In the genomic region with DNA sequence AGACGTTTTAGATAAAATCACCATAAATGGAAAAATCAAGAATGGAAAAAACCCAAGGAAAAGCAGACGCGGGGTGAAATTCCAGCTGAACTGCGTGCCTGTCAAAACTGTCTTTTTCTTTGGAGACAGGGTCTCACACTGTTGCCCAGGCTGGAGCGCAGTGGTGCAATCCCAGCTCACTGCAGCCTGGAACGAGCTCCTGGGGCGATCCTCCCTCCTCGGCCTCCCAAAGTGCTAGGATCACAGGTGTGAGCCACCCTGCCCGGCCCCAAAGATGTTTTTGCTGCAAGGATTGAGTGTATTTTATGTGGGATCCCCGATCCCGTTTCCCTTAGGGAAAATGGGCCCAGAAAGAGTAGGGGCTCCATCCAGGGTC, we compare ENCODE assay signal across 19 cellular contexts. TPM values are rescaled to one million over a fixed set of nuclear protein-coding genes. Genes with fewer than 3 reads are reported as not detected.
A peak's percentile ranks its signal among the peaks of the same experiment; 100 is the strongest.
DNase-seq lines count a peak whose midpoint lies in the region; ATAC-seq, FAIRE-seq and TF ChIP-seq lines count a peak whose summit lies in the region.
"Had no signal": no experiment of that assay in that cellular context is flagged by ENCODE, and none has a peak within 500 bp of the region (broad histone marks: within the 10 kb centered on the region; RNA-seq: fewer than 3 reads in every experiment).

No MANE protein-coding gene starts in this region.

- CTCF ChIA-PET in K562 (lab: Yijun Ruan, JAX; ENCODE audit: low intra/inter-chr PET ratio): no interaction called here

- no peak overlapping the region for H3K27ac ChIP-seq in K562 (ENCODE audit: extremely low read depth, low read depth, low read length)
- no peak overlapping the region for H3K27ac ChIP-seq in mesenchymal stem cell (ENCODE audit: low read length, poor library complexity, severe bottlenecking)
- peak overlapping the region in 4 of 5 donors; percentile 60 to 79 (median 70) for H3K27ac ChIP-seq in stomach

- TF ChIP-seq EP300 in K562 (IDR thresholded peaks at IDR 0.05; ENCODE audit: low read length) (no peak), stomach (IDR thresholded peaks at IDR 0.05) (no peak)

- no peak for TF ChIP-seq CTCF in K562 (IDR thresholded peaks at IDR 0.05 in 2 of 3, conservative IDR thresholded peaks at IDR 0.05 in 1 of 3; ENCODE audit: insufficient read depth in 2 of 3, low read depth in 1 of 3, low read length in 3 of 3)
- no peak for TF ChIP-seq CTCF in stomach (IDR thresholded peaks at IDR 0.05)

- no peak for DNase-seq in activated naive CD8-positive, alpha-beta T cell treated with anti-CD3 and anti-CD28 coated beads, Interleukin-2, amount 10 ng/mL, durations not matched to agents 7 days and 5 days
- no peak for DNase-seq in activated naive CD8-positive, alpha-beta T cell treated with anti-CD3 and anti-CD28 coated beads, Interleukin-2, amount 50 U/mL, for 24 hours
- DNase-seq in K562 (ENCODE audit: extremely low read depth in 1 of 4, low spot score in 3 of 4) (no peak), mesenchymal stem cell (no peak), stomach (no peak), GM19240 (ENCODE audit: insufficient read length, low spot score) (no peak)
- no peak for DNase-seq in activated CD8-positive, alpha-beta memory T cell treated with anti-CD3 and anti-CD28 coated beads, Interleukin-2, amount 50 U/mL, for 48 hours
- DNase-seq: activated CD4-positive, alpha-beta T cell treated with anti-CD3 and anti-CD28 coated beads for 48 hours; activated naive CD4-positive, alpha-beta T cell treated with Interleukin-2 at 50 U/mL for 16 hours; central memory CD4-positive, alpha-beta T cell; DMS53; Karpas-422; NCI-H1694 treated with DMSO at 0.1 percent for 48 hours; NCI-H526 had no signal

- H2BK5ac ChIP-seq in mesenchymal stem cell (ENCODE audit: low read depth, low read length, poor library complexity, severe bottlenecking): no peak overlapping the region

- no peak overlapping the region for H2AFZ ChIP-seq in K562 (ENCODE audit: low read depth, low read length)
- H2AFZ ChIP-seq in mesenchymal stem cell (ENCODE audit: low read depth, low read length): no peak overlapping the region

- POLR2A ChIA-PET in activated naive CD8-positive, alpha-beta T cell treated with anti-CD3 and anti-CD28 coated beads, Interleukin-2, amount 10 ng/mL, durations not matched to agents 7 days and 5 days (lab: Charles Lee): interaction anchor here (1.0 to 1.1 kb wide), 2 partner anchors 47 to 193 kb away, joined by 3 to 4 read pairs; a partner anchor contains a TSS
- POLR2A ChIA-PET in K562 (lab: Yijun Ruan, JAX): interaction anchor here (0.6 to 1.4 kb wide), 6 partner anchors 9 to 189 kb away, joined by 3 to 5 read pairs (median 3); no protein-coding TSS in a partner anchor

- no peak overlapping the region for H3K4me3 ChIP-seq in K562
- no peak overlapping the region for H3K4me3 ChIP-seq in mesenchymal stem cell (ENCODE audit: insufficient read depth in 1 of 2, low read depth in 1 of 2, low read length in 2 of 2)
- H3K4me3 ChIP-seq in stomach: peak overlapping the region in 2 of 4 donors; percentile 40 to 45

- peaks cover 10% of the 10 kb centered on the region for H3K79me1 ChIP-seq in mesenchymal stem cell (replicated peaks; ENCODE audit: low read length, poor library complexity, severe bottlenecking)

- no peaks in the 10 kb centered on the region for H3K9me3 Mint-ChIP-seq in activated naive CD8-positive, alpha-beta T cell treated with anti-CD3 and anti-CD28 coated beads, Interleukin-2, amount 10 ng/mL, durations not matched to agents 7 days and 5 days
- no peaks in the 10 kb centered on the region for H3K9me3 Mint-ChIP-seq in activated naive CD8-positive, alpha-beta T cell treated with anti-CD3 and anti-CD28 coated beads, Interleukin-2, amount 50 U/mL, for 24 hours

- H3K9me3 ChIP-seq in K562 (replicated peaks; ENCODE audit: control insufficient read depth, insufficient read depth, low read depth, low read length): no peaks in the 10 kb centered on the region
- no peaks in the 10 kb centered on the region for H3K9me3 ChIP-seq in mesenchymal stem cell (ENCODE audit: control insufficient read depth, low read length)
- H3K9me3 ChIP-seq in stomach: no peaks in the 10 kb centered on the region

- peaks cover 6% of the 10 kb centered on the region for H3K27me3 Mint-ChIP-seq in activated naive CD8-positive, alpha-beta T cell treated with anti-CD3 and anti-CD28 coated beads, Interleukin-2, amount 10 ng/mL, durations not matched to agents 7 days and 5 days
- H3K27me3 Mint-ChIP-seq in activated naive CD8-positive, alpha-beta T cell treated with anti-CD3 and anti-CD28 coated beads, Interleukin-2, amount 50 U/mL, for 24 hours: peaks cover 2% of the 10 kb centered on the region

- peak overlapping the region; percentile 29 for H2BK120ac ChIP-seq in mesenchymal stem cell (ENCODE audit: low read depth, low read length)

- H3K9me1 ChIP-seq in K562 (ENCODE audit: control insufficient read depth, insufficient read depth, low read length): no peaks in the 10 kb centered on the region

- H2BK15ac ChIP-seq in mesenchymal stem cell (ENCODE audit: low read depth, poor library complexity, severe bottlenecking): peak overlapping the region; percentile 91

- intact Hi-C loops in K562 (cut with micrococcal nuclease) (no loop called here), stomach (cut with DNase I; ENCODE audit: low total_unique reads) (loop anchor here (10.0 kb wide), 1 partner anchor 162 kb away; no protein-coding TSS in a partner anchor)

- no peak overlapping the region for H3K27ac Mint-ChIP-seq in activated naive CD8-positive, alpha-beta T cell treated with anti-CD3 and anti-CD28 coated beads, Interleukin-2, amount 10 ng/mL, durations not matched to agents 7 days and 5 days
- no peak overlapping the region for H3K27ac Mint-ChIP-seq in activated naive CD8-positive, alpha-beta T cell treated with anti-CD3 and anti-CD28 coated beads, Interleukin-2, amount 50 U/mL, for 24 hours

- no peak overlapping the region for H3K23ac ChIP-seq in mesenchymal stem cell (ENCODE audit: low read length in 2 of 2)

- 76% methylated on average over 11 of the region's 11 CpGs for WGBS in K562 (ENCODE audit: insufficient coverage, low coverage, missing lambda C conversion rate)
- 79% methylated on average over 11 of the region's 11 CpGs for WGBS in mesenchymal stem cell
- WGBS in stomach, 5 donors: 61 to 75% (median 67%) methylated on average over 11 of the region's 11 CpGs

- no peak overlapping the region for H2BK12ac ChIP-seq in mesenchymal stem cell (ENCODE audit: low read length in 2 of 2)

- no peak for ATAC-seq in activated naive CD8-positive, alpha-beta T cell treated with anti-CD3 and anti-CD28 coated beads, Interleukin-2, amount 10 ng/mL, durations not matched to agents 7 days and 5 days (ENCODE audit: low read depth)
- ATAC-seq in activated naive CD8-positive, alpha-beta T cell treated with anti-CD3 and anti-CD28 coated beads, Interleukin-2, amount 50 U/mL, for 24 hours: no peak
- ATAC-seq in K562 (no peak), GM21423 (IDR thresholded peaks at IDR 0.05; ENCODE audit: unreplicated experiment) (no peak)

- no peak for FAIRE-seq in K562 (lab: Jason Lieb, UNC)

- no peaks in the 10 kb centered on the region for H4K20me1 ChIP-seq in K562 (replicated peaks; ENCODE audit: control insufficient read depth, insufficient read depth, low read length)

- H3K4me3 Mint-ChIP-seq in activated naive CD8-positive, alpha-beta T cell treated with anti-CD3 and anti-CD28 coated beads, Interleukin-2, amount 10 ng/mL, durations not matched to agents 7 days and 5 days: peak overlapping the region; percentile 63
- H3K4me3 Mint-ChIP-seq in activated naive CD8-positive, alpha-beta T cell treated with anti-CD3 and anti-CD28 coated beads, Interleukin-2, amount 50 U/mL, for 24 hours: no peak overlapping the region

- no peak overlapping the region for H2AK5ac ChIP-seq in mesenchymal stem cell (ENCODE audit: low read length, severe bottlenecking)

- H3K4me2 ChIP-seq in K562 (ENCODE audit: insufficient read depth, low read length) (no peak overlapping the region), mesenchymal stem cell (ENCODE audit: low read length, poor library complexity, severe bottlenecking) (no peak overlapping the region)

- in situ Hi-C loops in K562 (cut with MboI): loop anchor here (5.0 kb wide), 1 partner anchor 104 kb away; no protein-coding TSS in a partner anchor

- H3K4ac ChIP-seq in mesenchymal stem cell (ENCODE audit: low read depth in 1 of 2, low read length in 2 of 2): no peak overlapping the region

- peak overlapping the region; percentile 41 for H4K8ac ChIP-seq in mesenchymal stem cell (ENCODE audit: low read length)

- no peak for TF ChIP-seq POLR2A in K562 (conservative IDR thresholded peaks at IDR 0.05)
- TF ChIP-seq POLR2A in stomach (IDR thresholded peaks at IDR 0.05): no peak

- no peak for TF ChIP-seq RAD21 in K562 (CRISPR knock-in tag; conservative IDR thresholded peaks at IDR 0.05 in 1 of 2, IDR thresholded peaks at IDR 0.05 in 1 of 2)

- H3K36me3 Mint-ChIP-seq in activated naive CD8-positive, alpha-beta T cell treated with anti-CD3 and anti-CD28 coated beads, Interleukin-2, amount 10 ng/mL, durations not matched to agents 7 days and 5 days: no peaks in the 10 kb centered on the region
- no peaks in the 10 kb centered on the region for H3K36me3 Mint-ChIP-seq in activated naive CD8-positive, alpha-beta T cell treated with anti-CD3 and anti-CD28 coated beads, Interleukin-2, amount 50 U/mL, for 24 hours (ENCODE audit: low read depth)

- H3K9ac ChIP-seq in K562 (ENCODE audit: insufficient read depth in 1 of 2, low read depth in 2 of 2, low read length in 2 of 2) (no peak overlapping the region; a peak in 1 of 4 replicates), mesenchymal stem cell (ENCODE audit: low read length) (peak overlapping the region; percentile 29)

- H3K18ac ChIP-seq in mesenchymal stem cell (ENCODE audit: low read depth in 1 of 2, low read length in 2 of 2): no peak overlapping the region

- no peak overlapping the region for H3K14ac ChIP-seq in mesenchymal stem cell (ENCODE audit: low read length in 2 of 2)

- no TSS peak for BruUV-seq in K562 (replicated peaks; lab: Mats Ljungman, UMichigan)

- no peak overlapping the region for H4K91ac ChIP-seq in mesenchymal stem cell (ENCODE audit: low read length)

- H3K27me3 ChIP-seq in K562 (ENCODE audit: control insufficient read depth in 2 of 2, insufficient read depth in 2 of 2, low read length in 2 of 2) (no peaks in the 10 kb centered on the region), mesenchymal stem cell (ENCODE audit: control insufficient read depth in 1 of 2, insufficient read depth in 1 of 2, low read length in 2 of 2) (peaks cover 16 to 21% of the 10 kb centered on the region in 2 experiments), stomach (peaks cover 0 to 37% (median 12%) of the 10 kb centered on the region in 3 donors)

- peaks cover 0 to 27% of the 10 kb centered on the region in 2 experiments; a peak in 3 of 5 replicates for H3K4me1 ChIP-seq in K562 (replicated peaks in 1 of 2; ENCODE audit: control insufficient read depth in 2 of 2, insufficient read depth in 2 of 2, low read length in 2 of 2)
- peaks cover 26% of the 10 kb centered on the region for H3K4me1 ChIP-seq in mesenchymal stem cell (ENCODE audit: control insufficient read depth, insufficient read depth, low read depth, low read length)
- peaks cover 11 to 41% (median 17%) of the 10 kb centered on the region in 4 donors for H3K4me1 ChIP-seq in stomach

- H3K36me3 ChIP-seq in K562 (ENCODE audit: control insufficient read depth, insufficient read depth, low read length): no peaks in the 10 kb centered on the region
- H3K36me3 ChIP-seq in mesenchymal stem cell (ENCODE audit: control insufficient read depth in 1 of 2, insufficient read depth in 2 of 2, low read depth in 1 of 2, low read length in 2 of 2): peaks cover 0 to 8% of the 10 kb centered on the region in 2 experiments
- no peaks in the 10 kb centered on the region for H3K36me3 ChIP-seq in stomach

- peaks cover 6% of the 10 kb centered on the region for H3K4me1 Mint-ChIP-seq in activated naive CD8-positive, alpha-beta T cell treated with anti-CD3 and anti-CD28 coated beads, Interleukin-2, amount 10 ng/mL, durations not matched to agents 7 days and 5 days
- peaks cover 11% of the 10 kb centered on the region for H3K4me1 Mint-ChIP-seq in activated naive CD8-positive, alpha-beta T cell treated with anti-CD3 and anti-CD28 coated beads, Interleukin-2, amount 50 U/mL, for 24 hours

- no peaks in the 10 kb centered on the region for H3K79me2 ChIP-seq in K562 (ENCODE audit: control insufficient read depth, insufficient read depth, low read length)

RNA-seq across cellular contexts. Expression of a gene that starts 0.9 kb away (rescaled TPM):
- total RNA-seq in activated naive CD8-positive, alpha-beta T cell treated with anti-CD3 and anti-CD28 coated beads, Interleukin-2, amount 10 ng/mL, durations not matched to agents 7 days and 5 days: under 1 TPM in 1 of 2 experiments, not detected in 1; 0.14 TPM
- total RNA-seq in K562 (2011; cell fraction: chromatin; rRNA removed; ENCODE audit: low replicate concordance): 0.49 TPM in 1 of 2 replicates, not detected in the other
- 0.17 TPM in 1 of 2 replicates, not detected in the other for total RNA-seq in K562 (2011; cell fraction: nucleolus; rRNA removed)
- not detected in 2 replicates for total RNA-seq in K562 (2011; cell fraction: nucleoplasm; rRNA removed)
- 0.16 TPM in 1 of 2 replicates, not detected in the other for total RNA-seq in K562 (2014; rRNA removed)
- total RNA-seq in K562 (2014; rRNA removed; fragmentation: Illumina TruSeq; extraction: Trizol): not detected in 2 replicates
- not detected in 2 replicates for total RNA-seq in K562 (2015; rRNA removed; fragmentation: Illumina TruSeq; extraction: Trizol)
- total RNA-seq in K562 (2021): 0.13 and 0.40 TPM in 2 replicates
- polyA plus RNA-seq in K562 (2011; rRNA removed): 0.03 TPM in 1 of 2 replicates, not detected in the other
- not detected in 2 replicates for polyA plus RNA-seq in K562 (2011; cell fraction: cytosol; rRNA removed)
- polyA plus RNA-seq in K562 (2011; cell fraction: nucleus; rRNA removed): 0.10 TPM in 1 of 2 replicates, not detected in the other
- 0.27 and 0.66 TPM in 2 replicates for polyA plus RNA-seq in K562 (2012)
- polyA plus RNA-seq in K562 (2014; fragmentation: Illumina TruSeq; extraction: Trizol): 0.06 TPM in 1 of 2 replicates, not detected in the other
- not detected for polyA plus RNA-seq in K562 (2014; fragmentation: Nextera tagmentation; extraction: Ambion mirVana)
- polyA plus RNA-seq in K562 (2014; rRNA removed): 0.07 TPM in 1 of 2 replicates, not detected in the other
- polyA minus RNA-seq in K562 (2011; rRNA and poly(A)+ RNA removed): not detected in 2 replicates
- not detected in 2 replicates for polyA minus RNA-seq in K562 (2011; cell fraction: cytosol; rRNA and poly(A)+ RNA removed)
- 0.11 and 0.13 TPM in 2 replicates for polyA minus RNA-seq in K562 (2011; cell fraction: nucleus; rRNA and poly(A)+ RNA removed)
- polyA plus RNA-seq in mesenchymal stem cell (2013, experiment 1 of 2): 0.75 TPM
- 0.88 TPM for polyA plus RNA-seq in mesenchymal stem cell (2013, experiment 2 of 2)
- total RNA-seq in stomach: 1 to 10 TPM in 1 of 5 donors, under 1 TPM in 1, not detected in 3; 0.87 to 1.4 TPM
- under 1 TPM in 2 of 3 donors, not detected in 1; 0.15 to 0.31 TPM for polyA plus RNA-seq in stomach

RNA-seq across cellular contexts. Expression of a gene that starts 25.1 kb away (rescaled TPM):
- under 1 TPM; 0.69 to 0.82 TPM for total RNA-seq in activated naive CD8-positive, alpha-beta T cell treated with anti-CD3 and anti-CD28 coated beads, Interleukin-2, amount 10 ng/mL, durations not matched to agents 7 days and 5 days
- total RNA-seq in K562 (2011; cell fraction: chromatin; rRNA removed; ENCODE audit: low replicate concordance): not detected in 2 replicates
- not detected in 2 replicates for total RNA-seq in K562 (2011; cell fraction: nucleolus; rRNA removed)
- total RNA-seq in K562 (2011; cell fraction: nucleoplasm; rRNA removed): not detected in 2 replicates
- total RNA-seq in K562 (2014; rRNA removed) (0.05 TPM in 1 of 2 replicates, not detected in the other), K562 (2014; rRNA removed; fragmentation: Illumina TruSeq; extraction: Trizol) (not detected in 2 replicates), K562 (2015; rRNA removed; fragmentation: Illumina TruSeq; extraction: Trizol) (not detected in 2 replicates), K562 (2021) (not detected in 2 replicates), stomach (not detected)
- polyA plus RNA-seq in K562 (2011; rRNA removed) (0.03 and 0.07 TPM in 2 replicates), K562 (2014; fragmentation: Illumina TruSeq; extraction: Trizol) (not detected in 2 replicates), K562 (2014; fragmentation: Nextera tagmentation; extraction: Ambion mirVana) (under 1 TPM in 1 of 2 experiments, not detected in 1; 0.03 TPM), K562 (2014; rRNA removed) (not detected in 2 replicates), stomach (not detected)
- polyA plus RNA-seq in K562 (2011; cell fraction: cytosol; rRNA removed): 0.06 and 0.07 TPM in 2 replicates
- not detected in 2 replicates for polyA plus RNA-seq in K562 (2011; cell fraction: nucleus; rRNA removed)
- 0.47 and 1.6 TPM in 2 replicates for polyA plus RNA-seq in K562 (2012)
- not detected in 2 replicates for polyA minus RNA-seq in K562 (2011; rRNA and poly(A)+ RNA removed)
- not detected in 2 replicates for polyA minus RNA-seq in K562 (2011; cell fraction: cytosol; rRNA and poly(A)+ RNA removed)
- polyA minus RNA-seq in K562 (2011; cell fraction: nucleus; rRNA and poly(A)+ RNA removed): not detected in 2 replicates
- not detected for polyA plus RNA-seq in mesenchymal stem cell (2013, experiment 1 of 2)
- not detected for polyA plus RNA-seq in mesenchymal stem cell (2013, experiment 2 of 2)
- total RNA-seq: esophagus mucosa, lung microvascular endothelial cell, RPMI7951 had no signal

RNA-seq across cellular contexts. Expression of a gene that starts 26.6 kb away (rescaled TPM):
- 1 to 10 TPM; 1.1 to 1.4 TPM for total RNA-seq in activated naive CD8-positive, alpha-beta T cell treated with anti-CD3 and anti-CD28 coated beads, Interleukin-2, amount 10 ng/mL, durations not matched to agents 7 days and 5 days
- 1.7 TPM in 1 of 2 replicates, not detected in the other for total RNA-seq in K562 (2011; cell fraction: chromatin; rRNA removed; ENCODE audit: low replicate concordance)
- 0.92 TPM in 1 of 2 replicates, not detected in the other for total RNA-seq in K562 (2011; cell fraction: nucleolus; rRNA removed)
- 2.7 TPM in 1 of 2 replicates, not detected in the other for total RNA-seq in K562 (2011; cell fraction: nucleoplasm; rRNA removed)
- total RNA-seq in K562 (2014; rRNA removed) (0.29 TPM in 1 of 2 replicates, not detected in the other), K562 (2014; rRNA removed; fragmentation: Illumina TruSeq; extraction: Trizol) (0.40 and 0.45 TPM in 2 replicates), K562 (2015; rRNA removed; fragmentation: Illumina TruSeq; extraction: Trizol) (0.51 and 0.57 TPM in 2 replicates), K562 (2021) (0.58 and 0.78 TPM in 2 replicates), stomach (under 1 TPM in 1 of 5 donors, not detected in 4; 0.58 TPM)
- polyA plus RNA-seq in K562 (2011; rRNA removed) (not detected in 2 replicates), K562 (2014; fragmentation: Illumina TruSeq; extraction: Trizol) (not detected in 2 replicates), K562 (2014; fragmentation: Nextera tagmentation; extraction: Ambion mirVana) (under 1 TPM in 1 of 2 experiments, not detected in 1; 0.08 TPM), K562 (2014; rRNA removed) (1.2 and 2.1 TPM in 2 replicates), stomach (under 1 TPM in 2 of 3 donors, not detected in 1; 0.68 to 0.75 TPM)
- 0.09 TPM in 1 of 2 replicates, not detected in the other for polyA plus RNA-seq in K562 (2011; cell fraction: cytosol; rRNA removed)
- 0.58 TPM in 1 of 2 replicates, not detected in the other for polyA plus RNA-seq in K562 (2011; cell fraction: nucleus; rRNA removed)
- 2.3 and 2.7 TPM in 2 replicates for polyA plus RNA-seq in K562 (2012)
- 0.63 TPM in 1 of 2 replicates, not detected in the other for polyA minus RNA-seq in K562 (2011; rRNA and poly(A)+ RNA removed)
- polyA minus RNA-seq in K562 (2011; cell fraction: cytosol; rRNA and poly(A)+ RNA removed): not detected in 2 replicates
- 1.00 TPM in 1 of 2 replicates, not detected in the other for polyA minus RNA-seq in K562 (2011; cell fraction: nucleus; rRNA and poly(A)+ RNA removed)
- 0.17 TPM for polyA plus RNA-seq in mesenchymal stem cell (2013, experiment 1 of 2)
- 0.10 TPM for polyA plus RNA-seq in mesenchymal stem cell (2013, experiment 2 of 2)
- total RNA-seq: esophagus mucosa; lung microvascular endothelial cell; RPMI7951; T-helper 1 cell treated with Interleukin-12 subunit alpha and Interleukin-12 subunit beta and Interleukin-4 antibody, amounts not matched to agents 30 ng/mL and 1 ng/mL, for 36 hours had no signal

RNA-seq across cellular contexts. Expression of a gene that starts 33.7 kb away (rescaled TPM):
- total RNA-seq in activated naive CD8-positive, alpha-beta T cell treated with anti-CD3 and anti-CD28 coated beads, Interleukin-2, amount 10 ng/mL, durations not matched to agents 7 days and 5 days: 10 to 100 TPM in 1 of 2 experiments, 1 to 10 TPM in 1; 9.7 to 10.4 TPM
- 14.5 and 62.7 TPM in 2 replicates for total RNA-seq in K562 (2011; cell fraction: chromatin; rRNA removed; ENCODE audit: low replicate concordance)
- total RNA-seq in K562 (2011; cell fraction: nucleolus; rRNA removed): 48.8 and 60.2 TPM in 2 replicates
- total RNA-seq in K562 (2011; cell fraction: nucleoplasm; rRNA removed): 25.7 and 35.6 TPM in 2 replicates
- total RNA-seq in K562 (2014; rRNA removed) (9.4 and 10.7 TPM in 2 replicates), K562 (2014; rRNA removed; fragmentation: Illumina TruSeq; extraction: Trizol) (0.13 and 0.29 TPM in 2 replicates), K562 (2015; rRNA removed; fragmentation: Illumina TruSeq; extraction: Trizol) (2.6 and 3.5 TPM in 2 replicates), K562 (2021) (22.2 and 27.4 TPM in 2 replicates), stomach (1 to 10 TPM in 2 of 5 donors, under 1 TPM in 1, not detected in 2; 0.45 to 2.0 (median 1.1) TPM)
- polyA plus RNA-seq in K562 (2011; rRNA removed) (1.7 and 3.6 TPM in 2 replicates), K562 (2014; fragmentation: Illumina TruSeq; extraction: Trizol) (1.5 and 4.0 TPM in 2 replicates), K562 (2014; fragmentation: Nextera tagmentation; extraction: Ambion mirVana) (not detected), K562 (2014; rRNA removed) (19.2 and 23.6 TPM in 2 replicates), stomach (1 to 10 TPM in 1 of 3 donors, under 1 TPM in 2; 0.50 to 1.5 (median 0.61) TPM)
- 2.2 and 9.1 TPM in 2 replicates for polyA plus RNA-seq in K562 (2011; cell fraction: cytosol; rRNA removed)
- 52.0 and 130 TPM in 2 replicates for polyA plus RNA-seq in K562 (2011; cell fraction: nucleus; rRNA removed)
- 14.9 and 33.7 TPM in 2 replicates for polyA plus RNA-seq in K562 (2012)
- 0.09 and 0.18 TPM in 2 replicates for polyA minus RNA-seq in K562 (2011; rRNA and poly(A)+ RNA removed)
- polyA minus RNA-seq in K562 (2011; cell fraction: cytosol; rRNA and poly(A)+ RNA removed): 2.0 and 3.7 TPM in 2 replicates
- polyA minus RNA-seq in K562 (2011; cell fraction: nucleus; rRNA and poly(A)+ RNA removed): 5.4 and 8.2 TPM in 2 replicates
- 3.1 TPM for polyA plus RNA-seq in mesenchymal stem cell (2013, experiment 1 of 2)
- 3.1 TPM for polyA plus RNA-seq in mesenchymal stem cell (2013, experiment 2 of 2)

RNA-seq across cellular contexts. Expression of a gene that starts 45.5 kb away (rescaled TPM):
- 100 to 1,000 TPM; 111 to 125 TPM for total RNA-seq in activated naive CD8-positive, alpha-beta T cell treated with anti-CD3 and anti-CD28 coated beads, Interleukin-2, amount 10 ng/mL, durations not matched to agents 7 days and 5 days
- 46.8 and 94.0 TPM in 2 replicates for total RNA-seq in K562 (2011; cell fraction: chromatin; rRNA removed; ENCODE audit: low replicate concordance)
- total RNA-seq in K562 (2011; cell fraction: nucleolus; rRNA removed): 108 and 115 TPM in 2 replicates
- total RNA-seq in K562 (2011; cell fraction: nucleoplasm; rRNA removed): 89.3 and 125 TPM in 2 replicates
- total RNA-seq in K562 (2014; rRNA removed) (408 and 578 TPM in 2 replicates), K562 (2014; rRNA removed; fragmentation: Illumina TruSeq; extraction: Trizol) (117 and 146 TPM in 2 replicates), K562 (2015; rRNA removed; fragmentation: Illumina TruSeq; extraction: Trizol) (261 and 265 TPM in 2 replicates), K562 (2021) (284 and 286 TPM in 2 replicates), stomach (10 to 100 TPM in 4 of 5 donors, 1 to 10 TPM in 1; 9.8 to 93.1 (median 17.4) TPM)
- polyA plus RNA-seq in K562 (2011; rRNA removed) (450 and 480 TPM in 2 replicates), K562 (2014; fragmentation: Illumina TruSeq; extraction: Trizol) (147 and 242 TPM in 2 replicates), K562 (2014; fragmentation: Nextera tagmentation; extraction: Ambion mirVana) (100 to 1,000 TPM in 1 of 2 experiments, 10 to 100 TPM in 1; 40.5 to 147 TPM), K562 (2014; rRNA removed) (650 and 690 TPM in 2 replicates), stomach (100 to 1,000 TPM; 196 to 332 (median 214) TPM)
- polyA plus RNA-seq in K562 (2011; cell fraction: cytosol; rRNA removed): 1,525 and 1,825 TPM in 2 replicates
- 285 TPM in 2 replicates for polyA plus RNA-seq in K562 (2011; cell fraction: nucleus; rRNA removed)
- polyA plus RNA-seq in K562 (2012): 272 and 399 TPM in 2 replicates
- polyA minus RNA-seq in K562 (2011; rRNA and poly(A)+ RNA removed): 39.4 and 52.2 TPM in 2 replicates
- polyA minus RNA-seq in K562 (2011; cell fraction: cytosol; rRNA and poly(A)+ RNA removed): 59.3 and 94.0 TPM in 2 replicates
- polyA minus RNA-seq in K562 (2011; cell fraction: nucleus; rRNA and poly(A)+ RNA removed): 39.6 and 56.8 TPM in 2 replicates
- 149 TPM for polyA plus RNA-seq in mesenchymal stem cell (2013, experiment 1 of 2)
- polyA plus RNA-seq in mesenchymal stem cell (2013, experiment 2 of 2): 138 TPM

Comparison
In these comparisons a context has a peak if more than half of its experiments do, and no peak if none do; other contexts are left out.
1. H3K27ac ChIP-seq: peak in stomach (4 of 5); none in K562 (single experiment) and mesenchymal stem cell (single experiment).